Comparison of ENCODE assay signal across 10 cellular contexts in the genomic region with DNA sequence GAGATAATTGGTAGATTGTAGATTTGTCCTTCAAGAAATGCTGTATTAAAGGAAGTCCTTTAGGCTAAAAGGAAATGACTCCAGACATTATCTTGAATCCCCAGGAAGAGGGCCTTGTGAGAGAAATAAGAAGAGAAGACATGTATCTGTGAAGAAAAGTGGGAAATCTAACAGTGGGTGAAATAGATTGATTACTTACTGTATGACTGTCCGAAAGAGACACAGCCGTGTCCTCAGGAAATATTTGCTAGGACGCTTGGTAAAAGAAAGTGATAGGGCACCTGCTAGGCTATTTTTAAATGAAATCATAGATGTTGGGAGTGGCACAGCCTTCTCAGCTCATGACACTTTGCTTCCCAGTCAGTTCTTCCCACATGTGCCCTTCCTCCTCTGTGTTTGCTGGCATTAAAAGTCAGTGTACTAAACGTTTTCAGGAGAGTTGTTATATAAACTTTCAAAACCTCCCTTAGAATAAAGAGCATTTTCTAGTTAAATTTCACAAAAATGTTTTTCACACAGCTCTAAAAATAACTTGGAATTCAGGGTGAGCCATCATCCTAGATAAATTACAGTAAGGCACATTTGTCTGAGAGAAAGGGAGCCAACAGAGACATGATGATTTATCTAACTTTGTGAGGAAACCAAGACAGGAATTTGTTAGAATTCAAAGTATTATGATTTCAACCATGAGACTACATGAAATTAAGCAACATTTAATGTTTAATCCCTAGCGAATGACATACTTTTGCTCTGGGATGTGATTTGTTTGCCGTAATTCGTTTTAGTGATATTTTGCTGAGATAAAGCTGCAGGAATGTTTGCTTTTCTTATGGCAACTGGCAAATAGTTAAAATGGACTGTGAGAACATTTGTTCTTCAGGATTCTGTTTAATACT. TPM values are rescaled to one million over a fixed set of nuclear protein-coding genes. Genes with fewer than 3 reads are reported as not detected.
DNase-seq lines count a peak whose midpoint lies in the region; ATAC-seq and TF ChIP-seq lines count a peak whose summit lies in the region.
"Had no signal": no experiment of that assay in that cellular context is flagged by ENCODE, and none has a peak within 500 bp of the region (broad histone marks: within the 10 kb centered on the region; RNA-seq: fewer than 3 reads in every experiment).

No MANE protein-coding gene starts in this region.

- H3K4me1 ChIP-seq in SK-N-SH (ENCODE audit: control insufficient read depth in 1 of 2, insufficient read depth in 2 of 2, low read depth in 1 of 2, low read length in 1 of 2) (peaks cover 0 to 3% of the 10 kb centered on the region in 2 experiments; a peak in 2 of 4 replicates), mucosa of descending colon (ENCODE audit: low read depth) (peaks cover 10% of the 10 kb centered on the region), transverse colon (peaks cover 10 to 27% (median 16%) of the 10 kb centered on the region in 4 donors)

- H3K27ac ChIP-seq in SK-N-SH (ENCODE audit: low read depth in 2 of 2, low read length in 1 of 2) (peak overlapping the region; percentile 54 to 89; a peak in 3 of 4 replicates), transverse colon (peak overlapping the region; percentile 33 to 66 (median 46)), WERI-Rb-1 (no peak overlapping the region)

- TF ChIP-seq CTCF in SK-N-SH (IDR thresholded peaks at IDR 0.05) = no peak
- TF ChIP-seq CTCF in fibroblast of the aortic adventitia (IDR thresholded peaks at IDR 0.05; ENCODE audit: insufficient read depth, low read length) = no peak
- no peak for TF ChIP-seq CTCF in mucosa of descending colon (IDR thresholded peaks at IDR 0.05)
- no peak for TF ChIP-seq CTCF in transverse colon (IDR thresholded peaks at IDR 0.05)
- no peak for TF ChIP-seq CTCF in WERI-Rb-1 (IDR thresholded peaks at IDR 0.05; ENCODE audit: low read depth, low read length)

- H3K27me3 ChIP-seq in SK-N-SH (ENCODE audit: insufficient read depth) = no peaks in the 10 kb centered on the region
- no peaks in the 10 kb centered on the region for H3K27me3 ChIP-seq in transverse colon
- H3K27me3 ChIP-seq in WERI-Rb-1 (ENCODE audit: insufficient read depth, low read depth, severe bottlenecking) = no peaks in the 10 kb centered on the region

- H3F3A ChIP-seq in SK-N-SH (replicated peaks; ENCODE audit: insufficient read depth) = peaks cover 27% of the 10 kb centered on the region

- CTCF ChIA-PET in SK-N-SH (lab: Yijun Ruan, JAX) = no interaction called here

- peak overlapping the region; percentile 15; the same call in 1 of the 2 replicates for H3K9ac ChIP-seq in SK-N-SH

- peak overlapping the region; percentile 67; the same call in 1 of the 2 replicates for H2AFZ ChIP-seq in SK-N-SH (ENCODE audit: low read depth)

- intact Hi-C loops in mucosa of descending colon (cut with DNase I, micrococcal nuclease) = no loop called here
- intact Hi-C loops in transverse colon (cut with DNase I; ENCODE audit: low total_unique reads) = no loop called here
- intact Hi-C loops in posterior cingulate gyrus (cut with DNase I) = no loop called here

- DNase-seq in SK-N-SH = no peak
- peak; percentile 95 for DNase-seq in fibroblast of the aortic adventitia (ENCODE audit: low read depth)
- DNase-seq in mucosa of descending colon = no peak
- DNase-seq in transverse colon = no peak
- DNase-seq in WERI-Rb-1 = no peak
- DNase-seq in activated CD8-positive, alpha-beta memory T cell treated with anti-CD3 and anti-CD28 coated beads for 24 hours = no peak
- DNase-seq in posterior cingulate gyrus = no peak
- no peak for DNase-seq in NCI-H2171 (lab: John Stamatoyannopoulos, UW)
- DNase-seq: naive B cell, NCI-H2081 treated with DMSO at 0.1 percent for 48 hours had no signal

- no peaks in the 10 kb centered on the region for H3K9me2 ChIP-seq in SK-N-SH

- WGBS in SK-N-SH (ENCODE audit: low lambda C conversion rate) = 41% methylated on average over 7 of the region's 7 CpGs
- WGBS in transverse colon (ENCODE audit: low coverage in 1 of 2), 2 donors = 38 to 41% methylated on average over 7 of the region's 7 CpGs

- no peaks in the 10 kb centered on the region for H4K20me1 ChIP-seq in SK-N-SH (ENCODE audit: insufficient read depth)

- in situ Hi-C loops in transverse colon (cut with MboI; ENCODE audit: low pct_ligation_motif_present in 1 of 4, low pct_unique_long_range_greater_than_20kb in 1 of 4, low sequenced_read_pairs in 3 of 4) = no loop called here

- TF ChIP-seq EP300 in SK-N-SH (IDR thresholded peaks at IDR 0.05; ENCODE audit: borderline replicate concordance in 1 of 2, low read depth in 1 of 2, low read length in 1 of 2) (no peak), transverse colon (IDR thresholded peaks at IDR 0.05; ENCODE audit: low read depth) (no peak)

- H3K36me3 ChIP-seq in SK-N-SH (replicated peaks in 1 of 2; ENCODE audit: control insufficient read depth in 1 of 2, insufficient read depth in 2 of 2, low read length in 1 of 2) = no peaks in the 10 kb centered on the region
- no peaks in the 10 kb centered on the region for H3K36me3 ChIP-seq in mucosa of descending colon (ENCODE audit: low read depth)
- no peaks in the 10 kb centered on the region for H3K36me3 ChIP-seq in transverse colon
- no peaks in the 10 kb centered on the region for H3K36me3 ChIP-seq in WERI-Rb-1

- no peak overlapping the region for H3K4me3 ChIP-seq in SK-N-SH (ENCODE audit: low read depth in 2 of 2, low read length in 1 of 2)
- H3K4me3 ChIP-seq in fibroblast of the aortic adventitia (ENCODE audit: low read depth, low read length) = peak overlapping the region; percentile 7
- H3K4me3 ChIP-seq in mucosa of descending colon = no peak overlapping the region
- no peak overlapping the region for H3K4me3 ChIP-seq in transverse colon
- no peak overlapping the region for H3K4me3 ChIP-seq in WERI-Rb-1 (ENCODE audit: low read depth, low read length)

- no peaks in the 10 kb centered on the region for H3K9me3 ChIP-seq in SK-N-SH
- H3K9me3 ChIP-seq in mucosa of descending colon = no peaks in the 10 kb centered on the region
- no peaks in the 10 kb centered on the region for H3K9me3 ChIP-seq in transverse colon
- no peaks in the 10 kb centered on the region for H3K9me3 ChIP-seq in WERI-Rb-1 (ENCODE audit: severe bottlenecking)

- peak overlapping the region; percentile 49; the same call in 1 of the 2 replicates for H3K4me2 ChIP-seq in SK-N-SH

- TF ChIP-seq POLR2A in transverse colon (IDR thresholded peaks at IDR 0.05) = no peak

- H3K79me2 ChIP-seq in SK-N-SH (ENCODE audit: insufficient read depth) = no peaks in the 10 kb centered on the region

- peak; percentile 69 for ATAC-seq in mucosa of descending colon

- TF ChIP-seq RAD21 in SK-N-SH (IDR thresholded peaks at IDR 0.05; ENCODE audit: low read length) = no peak

- POLR2A ChIA-PET in SK-N-SH (lab: Yijun Ruan, JAX) = no interaction called here

TF ChIP-seq in SK-N-SH, 30 proteins besides CTCF, POLR2A, EP300 and RAD21:
- TF ChIP-seq MXI1 (IDR thresholded peaks at IDR 0.05; ENCODE audit: low read depth, low read length) (no peak), ELF1 (IDR thresholded peaks at IDR 0.05) (no peak), NRF1 (IDR thresholded peaks at IDR 0.05; ENCODE audit: low read depth, low read length) (no peak)
- TF ChIP-seq, protein P1, sequence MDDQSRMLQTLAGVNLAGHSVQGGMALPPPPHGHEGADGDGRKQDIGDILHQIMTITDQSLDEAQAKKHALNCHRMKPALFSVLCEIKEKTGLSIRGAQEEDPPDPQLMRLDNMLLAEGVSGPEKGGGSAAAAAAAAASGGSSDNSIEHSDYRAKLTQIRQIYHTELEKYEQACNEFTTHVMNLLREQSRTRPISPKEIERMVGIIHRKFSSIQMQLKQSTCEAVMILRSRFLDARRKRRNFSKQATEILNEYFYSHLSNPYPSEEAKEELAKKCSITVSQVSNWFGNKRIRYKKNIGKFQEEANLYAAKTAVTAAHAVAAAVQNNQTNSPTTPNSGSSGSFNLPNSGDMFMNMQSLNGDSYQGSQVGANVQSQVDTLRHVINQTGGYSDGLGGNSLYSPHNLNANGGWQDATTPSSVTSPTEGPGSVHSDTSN (IDR thresholded peaks at IDR 0.05) = peak; percentile 47; the same call in 1 of the 2 replicates

RNA-seq across cellular contexts. Expression of gene DHRS7B, which starts 35.0 kb away (rescaled TPM):
- polyA plus RNA-seq in SK-N-SH (2012; rRNA removed) = 17.8 and 24.2 TPM in 2 replicates
- polyA plus RNA-seq in SK-N-SH (2012; cell fraction: cytosol; rRNA removed) = 9.8 and 11.1 TPM in 2 replicates
- 15.4 and 17.0 TPM in 2 replicates for polyA plus RNA-seq in SK-N-SH (2012; cell fraction: nucleus; rRNA removed)
- 12.7 and 15.6 TPM in 2 replicates for total RNA-seq in fibroblast of the aortic adventitia (ENCODE audit: low replicate concordance)
- 10 to 100 TPM; 21.9 to 34.0 (median 30.2) TPM for total RNA-seq in mucosa of descending colon
- 10 to 100 TPM; 14.6 to 80.6 (median 47.7) TPM for total RNA-seq in transverse colon

RNA-seq across cellular contexts. Expression of gene TMEM11, which starts 52.2 kb away (rescaled TPM):
- 43.8 and 52.3 TPM in 2 replicates for polyA plus RNA-seq in SK-N-SH (2012; rRNA removed)
- polyA plus RNA-seq in SK-N-SH (2012; cell fraction: cytosol; rRNA removed) = 32.1 and 35.3 TPM in 2 replicates
- polyA plus RNA-seq in SK-N-SH (2012; cell fraction: nucleus; rRNA removed) = 26.9 and 31.2 TPM in 2 replicates
- 5.0 and 17.5 TPM in 2 replicates for total RNA-seq in fibroblast of the aortic adventitia (ENCODE audit: low replicate concordance)
- total RNA-seq in mucosa of descending colon = 10 to 100 TPM; 25.7 to 34.4 (median 27.1) TPM
- 10 to 100 TPM; 15.1 to 35.0 (median 24.5) TPM for total RNA-seq in transverse colon
